In genomic region chr10:13853854-13854253, GRCh38 we compare ENCODE assay signal across 15 cellular contexts.
DNase-seq lines count a peak whose midpoint lies in the region; ATAC-seq and TF ChIP-seq lines count a peak whose summit lies in the region.
"Had no signal": no experiment of that assay in that cellular context is flagged by ENCODE, and none has a peak within 500 bp of the region (broad histone marks: within the 10 kb centered on the region; RNA-seq: fewer than 3 reads in every experiment).

No MANE protein-coding gene starts in this region.

- H3K9me3 ChIP-seq in esophagus muscularis mucosa (no peaks in the 10 kb centered on the region), lower lobe of right lung (no peaks in the 10 kb centered on the region)

- POLR2A ChIA-PET in activated CD8-positive, alpha-beta T cell treated with anti-CD3 and anti-CD28 coated beads, Interleukin-2, amount 10 ng/mL, durations not matched to agents 7 days and 5 days (lab: Charles Lee), result no interaction called here

- DNase-seq in MV-4-11 (lab: John Stamatoyannopoulos, UW), result peak; percentile 68
- DNase-seq in esophagus muscularis mucosa (ENCODE audit: extremely low spot score), result no peak
- no peak for DNase-seq in lower lobe of right lung
- DNase-seq in activated CD8-positive, alpha-beta T cell treated with anti-CD3 and anti-CD28 coated beads, Interleukin-2, amount 10 ng/mL, durations not matched to agents 7 days and 5 days, result no peak
- no peak for DNase-seq in stimulated activated naive CD4-positive, alpha-beta T cell treated with Interleukin-2 at 50 U/mL for 16 hours (lab: John Stamatoyannopoulos, UW)
- DNase-seq in stimulated activated CD4-positive, alpha-beta T cell treated with anti-CD3 and anti-CD28 coated beads, Interleukin-2, amount 100 ng/mL, for 24 hours, result no peak
- DNase-seq: activated CD4-positive, CD25-positive, alpha-beta regulatory T cell treated with anti-CD3 and anti-CD28 coated beads, Interleukin-2, amount 50 U/mL, for 72 hours; activated T-cell treated with anti-CD3 and anti-CD28 coated beads, Interleukin-2, amount 50 U/mL, for 24 hours; amniotic stem cell; foreskin melanocyte; NCI-H1417 treated with DMSO at 0.1 percent for 48 hours; NCI-H446; stimulated activated naive CD8-positive, alpha-beta T cell treated with anti-CD3 and anti-CD28 coated beads, Interleukin-15, Interleukin-2, amounts not matched to agents 100 U/mL and 50 U/mL, for 24 hours had no signal

- H3K27ac ChIP-seq in esophagus muscularis mucosa (replicated peaks in 1 of 4) (peak overlapping the region; percentile 37 to 70 (median 50)), lower lobe of right lung (peak overlapping the region; percentile 41)

- H3K4me1 ChIP-seq in esophagus muscularis mucosa, result peaks cover 15 to 20% (median 19%) of the 10 kb centered on the region in 4 donors
- peaks cover 9% of the 10 kb centered on the region for H3K4me1 ChIP-seq in lower lobe of right lung

- TF ChIP-seq EP300 in esophagus muscularis mucosa (IDR thresholded peaks at IDR 0.05), result no peak

- no peaks in the 10 kb centered on the region for H3K4me1 Mint-ChIP-seq in activated CD8-positive, alpha-beta T cell treated with anti-CD3 and anti-CD28 coated beads, Interleukin-2, amount 10 ng/mL, durations not matched to agents 7 days and 5 days (ENCODE audit: low read depth)

- H3K36me3 Mint-ChIP-seq in activated CD8-positive, alpha-beta T cell treated with anti-CD3 and anti-CD28 coated beads, Interleukin-2, amount 10 ng/mL, durations not matched to agents 7 days and 5 days (ENCODE audit: low read depth), result no peaks in the 10 kb centered on the region

- H3K4me3 ChIP-seq in esophagus muscularis mucosa (no peak overlapping the region), lower lobe of right lung (no peak overlapping the region)

- ATAC-seq in lower lobe of right lung, result peak in 1 of 2 donors; percentile 40
- no peak for ATAC-seq in activated CD8-positive, alpha-beta T cell treated with anti-CD3 and anti-CD28 coated beads, Interleukin-2, amount 10 ng/mL, durations not matched to agents 7 days and 5 days
- no peak for ATAC-seq in HG03159 (IDR thresholded peaks at IDR 0.05; ENCODE audit: unreplicated experiment)
- ATAC-seq: Panc1; stimulated activated naive CD8-positive, alpha-beta T cell treated with anti-CD3 and anti-CD28 coated beads, Interleukin-15, Interleukin-2, amounts not matched to agents 100 U/mL and 50 U/mL, for 24 hours had no signal

- no peaks in the 10 kb centered on the region for H3K9me3 Mint-ChIP-seq in activated CD8-positive, alpha-beta T cell treated with anti-CD3 and anti-CD28 coated beads, Interleukin-2, amount 10 ng/mL, durations not matched to agents 7 days and 5 days (ENCODE audit: insufficient read depth)
- H3K9me3 Mint-ChIP-seq: activated T-cell treated with anti-CD3 and anti-CD28 coated beads, Interleukin-2, amount 50 U/mL, for 24 hours had no signal

- CTCF ChIA-PET in activated CD8-positive, alpha-beta T cell treated with anti-CD3 and anti-CD28 coated beads, Interleukin-2, amount 10 ng/mL, durations not matched to agents 7 days and 5 days (lab: Charles Lee), result no interaction called here

- H3K4me3 Mint-ChIP-seq in activated CD8-positive, alpha-beta T cell treated with anti-CD3 and anti-CD28 coated beads, Interleukin-2, amount 10 ng/mL, durations not matched to agents 7 days and 5 days, result no peak overlapping the region
- H3K4me3 Mint-ChIP-seq: activated T-cell treated with anti-CD3 and anti-CD28 coated beads, Interleukin-2, amount 50 U/mL, for 24 hours had no signal

- TF ChIP-seq CTCF in esophagus muscularis mucosa (IDR thresholded peaks at IDR 0.05), result no peak
- TF ChIP-seq CTCF in lower lobe of right lung (IDR thresholded peaks at IDR 0.05), result no peak

- H3K27ac Mint-ChIP-seq in activated CD8-positive, alpha-beta T cell treated with anti-CD3 and anti-CD28 coated beads, Interleukin-2, amount 10 ng/mL, durations not matched to agents 7 days and 5 days, result no peak overlapping the region
- H3K27ac Mint-ChIP-seq: activated T-cell treated with anti-CD3 and anti-CD28 coated beads, Interleukin-2, amount 50 U/mL, for 24 hours had no signal

- 57% methylated on average over 6 of the region's 6 CpGs for WGBS in esophagus muscularis mucosa

- intact Hi-C loops in esophagus muscularis mucosa (cut with DNase I) (no loop called here), lower lobe of right lung (cut with DNase I) (no loop called here)

- no peak for TF ChIP-seq POLR2A in esophagus muscularis mucosa (IDR thresholded peaks at IDR 0.05; ENCODE audit: low read depth)

- H3K27me3 ChIP-seq in esophagus muscularis mucosa, result no peaks in the 10 kb centered on the region
- H3K27me3 ChIP-seq in lower lobe of right lung (ENCODE audit: low read depth), result no peaks in the 10 kb centered on the region

- H3K36me3 ChIP-seq in esophagus muscularis mucosa (no peaks in the 10 kb centered on the region), lower lobe of right lung (no peaks in the 10 kb centered on the region)

- H3K27me3 Mint-ChIP-seq in activated CD8-positive, alpha-beta T cell treated with anti-CD3 and anti-CD28 coated beads, Interleukin-2, amount 10 ng/mL, durations not matched to agents 7 days and 5 days (ENCODE audit: low read depth), result no peaks in the 10 kb centered on the region
